18 cellular contexts compared by ENCODE assay signal in the genomic region with DNA sequence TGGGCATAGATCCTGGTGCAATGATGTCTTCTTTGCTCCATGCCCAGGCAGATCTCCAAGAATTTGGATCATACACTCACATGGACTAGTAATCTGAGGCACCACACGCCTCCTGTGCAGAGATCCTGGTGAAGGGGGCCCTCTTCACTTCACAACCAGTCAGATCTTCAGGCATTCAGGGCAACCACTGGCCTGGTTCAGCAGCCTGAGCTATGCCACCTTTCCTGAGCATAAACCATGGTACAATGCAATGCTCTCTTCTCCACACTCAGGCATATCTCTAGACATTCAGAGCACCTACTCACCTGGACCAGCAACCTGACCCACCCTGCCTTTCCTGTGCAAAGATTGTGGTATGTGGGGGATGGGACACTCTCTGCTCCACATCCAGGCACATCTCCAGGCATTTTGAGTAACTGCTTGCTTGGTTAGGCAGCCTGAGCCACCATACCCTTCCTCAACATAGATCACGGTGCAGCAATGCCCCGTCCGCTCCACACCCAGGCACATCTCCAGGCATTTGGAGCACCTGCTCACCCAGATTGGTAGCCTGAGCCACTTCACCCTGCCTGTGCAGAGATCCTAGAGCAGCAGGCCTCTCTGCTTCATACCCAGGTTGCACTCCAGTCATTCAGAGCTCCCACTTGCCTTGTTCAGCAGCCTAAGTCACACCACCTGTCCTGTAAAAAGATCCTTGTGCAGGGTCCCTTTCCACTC.
"Had no signal": no experiment of that assay in that cellular context is flagged by ENCODE, and none has a peak within 500 bp of the region (broad histone marks: within the 10 kb centered on the region; RNA-seq: fewer than 3 reads in every experiment).

No MANE protein-coding gene starts in this region.

- FAIRE-seq: colon had no signal

- H3K4me3 Mint-ChIP-seq: activated B cell treated with CpG ODN at 0.5 μM for 24 hours; activated T-cell treated with anti-CD3 and anti-CD28 coated beads, Interleukin-2, amount 50 U/mL, for 72 hours; naive B cell had no signal

- H3K4me1 ChIP-seq: body of pancreas, psoas muscle had no signal

- H3K4me2 ChIP-seq: hepatocyte had no signal

- DNase-seq: activated B cell treated with CpG ODN at 0.5 μM for 24 hours; activated CD4-positive, alpha-beta T cell treated with anti-CD3 and anti-CD28 coated beads for 4 hours; activated effector memory CD4-positive, alpha-beta T cell treated with anti-CD3 and anti-CD28 coated beads, Interleukin-2, amount 50 U/mL, for 16 hours; central memory CD4-positive, alpha-beta T cell; dorsolateral prefrontal cortex; mesenchymal stem cell; naive B cell; psoas muscle; right cardiac atrium; stimulated activated CD4-positive, alpha-beta T cell treated with anti-CD3 and anti-CD28 coated beads, Interleukin-2, amount 100 ng/mL, for 24 hours had no signal

- H3K27me3 ChIP-seq: body of pancreas, dorsolateral prefrontal cortex, hepatocyte, testis had no signal

- H3K4me1 Mint-ChIP-seq: activated B cell treated with CpG ODN at 0.5 μM for 24 hours, naive B cell had no signal

- ATAC-seq: psoas muscle had no signal

- H3K79me2 ChIP-seq: hepatocyte had no signal

- H3K36me3 Mint-ChIP-seq: naive B cell had no signal

- H3K27ac ChIP-seq: body of pancreas, dorsolateral prefrontal cortex, hepatocyte, ovary, psoas muscle, testis had no signal

- H2AFZ ChIP-seq: hepatocyte had no signal

- H3K27ac Mint-ChIP-seq: activated B cell treated with CpG ODN at 0.5 μM for 24 hours; activated naive CD4-positive, alpha-beta T cell treated with anti-CD3 and anti-CD28 coated beads, Interleukin-2, amount 50 U/mL, for 72 hours; activated T-cell treated with anti-CD3 and anti-CD28 coated beads, Interleukin-2, amount 50 U/mL, for 72 hours had no signal

- H3K27me3 Mint-ChIP-seq: activated B cell treated with CpG ODN at 0.5 μM for 24 hours had no signal

- H3K4me3 ChIP-seq: body of pancreas, dorsolateral prefrontal cortex, hepatocyte, mucosa of descending colon, ovary, psoas muscle, testis had no signal

- H3K9me3 ChIP-seq: body of pancreas, mucosa of descending colon, ovary, psoas muscle, testis had no signal

- H3K9me3 Mint-ChIP-seq: activated B cell treated with CpG ODN at 0.5 μM for 24 hours had no signal

- H3K36me3 ChIP-seq: ovary had no signal
